3 cellular contexts compared by ENCODE assay signal in the genomic region with DNA sequence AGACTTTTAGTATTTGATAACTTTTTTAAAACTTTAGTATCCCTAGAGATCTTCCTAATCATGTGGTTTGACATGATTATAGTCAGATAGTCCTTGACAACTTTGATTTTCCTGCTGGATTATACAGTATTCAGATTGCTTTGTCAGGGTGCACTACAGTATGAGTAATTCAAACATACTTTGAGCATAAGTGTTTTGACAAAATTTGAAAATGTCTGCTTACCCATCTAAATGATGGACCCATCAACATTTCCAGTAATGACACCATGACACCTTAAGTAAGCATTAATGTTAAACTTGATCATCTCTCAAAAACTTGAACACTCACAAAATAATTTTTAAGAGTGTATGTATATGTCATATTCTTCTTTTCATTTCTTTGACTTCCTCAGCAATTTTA.
"Had no signal": no experiment of that assay in that cellular context is flagged by ENCODE, and none has a peak within 500 bp of the region (broad histone marks: within the 10 kb centered on the region; RNA-seq: fewer than 3 reads in every experiment).

No MANE protein-coding gene starts in this region.

- H3K4me3 ChIP-seq: GM12878 had no signal

- ATAC-seq: GM12878 had no signal

- DNase-seq: GDM1, GF-D8 had no signal
